Comparison of ENCODE assay signal across 17 cellular contexts in genomic region chr18:49646864-49647263, GRCh38.
DNase-seq lines count a peak whose midpoint lies in the region; ATAC-seq and TF ChIP-seq lines count a peak whose summit lies in the region.
"Had no signal": no experiment of that assay in that cellular context is flagged by ENCODE, and none has a peak within 500 bp of the region (broad histone marks: within the 10 kb centered on the region; RNA-seq: fewer than 3 reads in every experiment).

No MANE protein-coding gene starts in this region.

- H3K27me3 Mint-ChIP-seq in endodermal cell (ENCODE audit: insufficient read depth): no peaks in the 10 kb centered on the region
- H3K27me3 Mint-ChIP-seq in activated CD8-positive, alpha-beta memory T cell treated with anti-CD3 and anti-CD28 coated beads, Interleukin-2, amount 10 ng/mL, durations not matched to agents 7 days and 5 days: peaks cover 2% of the 10 kb centered on the region

- no peak overlapping the region for H2BK20ac ChIP-seq in IMR-90 (ENCODE audit: low read depth, low read length)

- H2AK5ac ChIP-seq in IMR-90 (ENCODE audit: low read depth, low read length): no peak overlapping the region

- no peak overlapping the region for H2AK9ac ChIP-seq in IMR-90 (replicated peaks; ENCODE audit: low read depth, low read length, poor library complexity)

- no peak overlapping the region for H2BK5ac ChIP-seq in IMR-90 (ENCODE audit: low read depth, low read length, poor library complexity, severe bottlenecking)

- ATAC-seq in IMR-90 (ENCODE audit: low read depth) (no peak), GM18498 (IDR thresholded peaks at IDR 0.05; ENCODE audit: unreplicated experiment) (no peak)
- ATAC-seq in activated CD8-positive, alpha-beta memory T cell treated with anti-CD3 and anti-CD28 coated beads, Interleukin-2, amount 10 ng/mL, durations not matched to agents 7 days and 5 days: no peak
- ATAC-seq: A549, HCT116 had no signal

- H2BK120ac ChIP-seq in IMR-90 (ENCODE audit: low read depth, low read length): 0 out of 2 replicates have a peak overlapping the region, but pooled peaks have one; percentile 8

- H2BK15ac ChIP-seq in IMR-90 (ENCODE audit: low read depth, low read length): no peak overlapping the region

- no peaks in the 10 kb centered on the region for H3K79me1 ChIP-seq in IMR-90 (ENCODE audit: low read depth in 1 of 2, low read length in 2 of 2)

- H3K9me3 ChIP-seq in IMR-90 (ENCODE audit: control insufficient read depth, insufficient read depth, low read length) (no peaks in the 10 kb centered on the region), endodermal cell (ENCODE audit: control insufficient read depth, low read length) (no peaks in the 10 kb centered on the region), stomach smooth muscle (ENCODE audit: control insufficient read depth in 2 of 2, low read length in 2 of 2) (no peaks in the 10 kb centered on the region)
- H3K9me3 ChIP-seq: A549, Caco-2 had no signal

- in situ Hi-C loops in IMR-90 (cut with MboI; ENCODE audit: low sequenced_read_pairs): no loop called here

- no peak overlapping the region for H3K18ac ChIP-seq in IMR-90 (ENCODE audit: low read depth, low read length)

- H3K9ac ChIP-seq in IMR-90 (ENCODE audit: low read depth, low read length) (no peak overlapping the region), endodermal cell (ENCODE audit: extremely low read depth, low read length, poor library complexity, severe bottlenecking) (no peak overlapping the region), stomach smooth muscle (ENCODE audit: low read length in 2 of 2) (no peak overlapping the region)

- TF ChIP-seq CTCF in IMR-90 (conservative IDR thresholded peaks at IDR 0.05; ENCODE audit: low read depth, low read length) (no peak), endodermal cell (conservative IDR thresholded peaks at IDR 0.05) (no peak), GM10248 (IDR thresholded peaks at IDR 0.05; ENCODE audit: control extremely low read depth, extremely low read depth, low read depth, missing control alignments) (no peak)

- H3K56ac ChIP-seq in IMR-90 (ENCODE audit: extremely low read depth, insufficient read depth, low read length): no peak overlapping the region

- no peak overlapping the region for H3K4ac ChIP-seq in IMR-90 (ENCODE audit: low read depth, low read length)

- H3K27ac ChIP-seq in IMR-90 (ENCODE audit: insufficient read depth, low read length) (no peak overlapping the region), endodermal cell (ENCODE audit: low read depth, low read length) (no peak overlapping the region), stomach smooth muscle (ENCODE audit: low read length) (peak overlapping the region; percentile 70)
- H3K27ac ChIP-seq: A549, C4-2B, PC-9 had no signal

- no peaks in the 10 kb centered on the region for H3K9me3 Mint-ChIP-seq in endodermal cell
- no peaks in the 10 kb centered on the region for H3K9me3 Mint-ChIP-seq in activated CD8-positive, alpha-beta memory T cell treated with anti-CD3 and anti-CD28 coated beads, Interleukin-2, amount 10 ng/mL, durations not matched to agents 7 days and 5 days (ENCODE audit: low read depth)

- H3K23ac ChIP-seq in IMR-90 (ENCODE audit: low read depth, low read length): no peak overlapping the region

- intact Hi-C loops in IMR-90 (cut with micrococcal nuclease): loop anchor here (5.0 kb wide), 1 partner anchor 40 kb away; no protein-coding TSS in a partner anchor

- no peak overlapping the region for H3K4me3 Mint-ChIP-seq in endodermal cell
- no peak overlapping the region for H3K4me3 Mint-ChIP-seq in activated CD8-positive, alpha-beta memory T cell treated with anti-CD3 and anti-CD28 coated beads, Interleukin-2, amount 10 ng/mL, durations not matched to agents 7 days and 5 days

- no peak for DNase-seq in IMR-90
- peak; percentile 22 for DNase-seq in endodermal cell
- peak; percentile 14 for DNase-seq in myocyte (ENCODE audit: low read depth)
- DNase-seq in GM10248 (ENCODE audit: extremely low spot score): no peak
- DNase-seq in stimulated activated CD4-positive, alpha-beta T cell treated with anti-CD3 and anti-CD28 coated beads, Interleukin-12 subunit alpha, Interleukin-12 subunit beta, amount 100 ng/mL, for 4 hours: no peak
- no peak for DNase-seq in activated CD8-positive, alpha-beta memory T cell treated with anti-CD3 and anti-CD28 coated beads, Interleukin-2, amount 10 ng/mL, durations not matched to agents 7 days and 5 days
- DNase-seq: Caco-2, MV-4-11, NCI-H1436, NCI-H226, NCI-H526 treated with DMSO at 0.1 percent for 48 hours, PC-9 had no signal

- H3K4me1 ChIP-seq in IMR-90 (ENCODE audit: control insufficient read depth, insufficient read depth, low read length): peaks cover 7% of the 10 kb centered on the region; the same call in 1 of the 2 replicates
- no peaks in the 10 kb centered on the region for H3K4me1 ChIP-seq in endodermal cell (ENCODE audit: control insufficient read depth, insufficient read depth, low read length)
- peaks cover 34% of the 10 kb centered on the region for H3K4me1 ChIP-seq in stomach smooth muscle (ENCODE audit: control insufficient read depth, insufficient read depth, low read length)
- H3K4me1 ChIP-seq: A549 had no signal

- no peak for TF ChIP-seq RAD21 in IMR-90 (IDR thresholded peaks at IDR 0.05; ENCODE audit: low read length)

- no peak overlapping the region for H3K27ac Mint-ChIP-seq in endodermal cell
- no peak overlapping the region for H3K27ac Mint-ChIP-seq in activated CD8-positive, alpha-beta memory T cell treated with anti-CD3 and anti-CD28 coated beads, Interleukin-2, amount 10 ng/mL, durations not matched to agents 7 days and 5 days

- no peaks in the 10 kb centered on the region for H3K36me3 Mint-ChIP-seq in endodermal cell (ENCODE audit: low read depth)
- H3K36me3 Mint-ChIP-seq in activated CD8-positive, alpha-beta memory T cell treated with anti-CD3 and anti-CD28 coated beads, Interleukin-2, amount 10 ng/mL, durations not matched to agents 7 days and 5 days: no peaks in the 10 kb centered on the region

- H4K91ac ChIP-seq in IMR-90 (ENCODE audit: insufficient read depth, low read depth, low read length): no peak overlapping the region

- peaks cover 12% of the 10 kb centered on the region for H3K9me1 ChIP-seq in IMR-90 (ENCODE audit: insufficient read depth, low read length)

- POLR2A ChIA-PET in IMR-90 (lab: Charles Lee; ENCODE audit: unreplicated experiment) (no interaction called here), GM10248 (lab: Yijun Ruan, JAX) (no interaction called here)

- H4K5ac ChIP-seq in IMR-90 (ENCODE audit: low read depth, low read length): no peak overlapping the region

- H4K8ac ChIP-seq in IMR-90 (ENCODE audit: low read depth in 2 of 2, low read length in 2 of 2): no peak overlapping the region

- no peaks in the 10 kb centered on the region for H3K27me3 ChIP-seq in IMR-90 (ENCODE audit: control insufficient read depth, insufficient read depth, low read length)
- no peaks in the 10 kb centered on the region for H3K27me3 ChIP-seq in endodermal cell (ENCODE audit: control insufficient read depth, insufficient read depth, low read length, poor library complexity, severe bottlenecking)
- no peaks in the 10 kb centered on the region for H3K27me3 ChIP-seq in stomach smooth muscle (ENCODE audit: control insufficient read depth in 1 of 2, insufficient read depth in 2 of 2, low read length in 2 of 2)

- no peak overlapping the region for H3K4me2 ChIP-seq in IMR-90 (ENCODE audit: low read depth, low read length)
- H3K4me2 ChIP-seq: A549, PC-9 had no signal

- WGBS in IMR-90 (ENCODE audit: extremely low coverage in 2 of 2, insufficient read length in 1 of 2), 2 experiments: 80% methylated on average over 1 of the region's 4 CpGs; no CpG with 5 or more reads in 1 of the 2 experiments
- WGBS in endodermal cell (ENCODE audit: insufficient coverage in 1 of 2, insufficient read length in 1 of 2), 2 experiments: 90 to 93% methylated on average over 4 of the region's 4 CpGs

- no peak overlapping the region for H3K14ac ChIP-seq in IMR-90 (replicated peaks; ENCODE audit: low read depth, low read length)

- H4K20me1 ChIP-seq in IMR-90 (ENCODE audit: insufficient read depth, low read length): no peaks in the 10 kb centered on the region

- no peaks in the 10 kb centered on the region for H3K36me3 ChIP-seq in IMR-90 (ENCODE audit: control insufficient read depth, insufficient read depth, low read length)
- no peaks in the 10 kb centered on the region for H3K36me3 ChIP-seq in endodermal cell (ENCODE audit: control insufficient read depth, insufficient read depth, low read length)
- H3K36me3 ChIP-seq in stomach smooth muscle (ENCODE audit: control insufficient read depth in 2 of 2, insufficient read depth in 2 of 2, low read length in 2 of 2): no peaks in the 10 kb centered on the region

- dilution Hi-C loops in IMR-90 (cut with HindIII; ENCODE audit: low sequenced_read_pairs, unreplicated experiment): no loop called here

- H2AFZ ChIP-seq in IMR-90 (replicated peaks; ENCODE audit: low read length, poor library complexity): no peak overlapping the region
- H2AFZ ChIP-seq: PC-9 had no signal

- H3K4me1 Mint-ChIP-seq in endodermal cell: peaks cover 2% of the 10 kb centered on the region
- no peaks in the 10 kb centered on the region for H3K4me1 Mint-ChIP-seq in activated CD8-positive, alpha-beta memory T cell treated with anti-CD3 and anti-CD28 coated beads, Interleukin-2, amount 10 ng/mL, durations not matched to agents 7 days and 5 days

- no peak for TF ChIP-seq POLR2A in IMR-90 (IDR thresholded peaks at IDR 0.05; ENCODE audit: low read depth, low read length)

- no peak overlapping the region for H3K4me3 ChIP-seq in IMR-90 (ENCODE audit: insufficient read depth, low read depth, low read length)
- no peak overlapping the region for H3K4me3 ChIP-seq in endodermal cell (ENCODE audit: low read length)
- no peak overlapping the region for H3K4me3 ChIP-seq in stomach smooth muscle (ENCODE audit: low read length in 2 of 2)
- H3K4me3 ChIP-seq: A549, PC-9 had no signal

- CTCF ChIA-PET in IMR-90 (lab: Yijun Ruan, JAX) (no interaction called here), GM10248 (lab: Yijun Ruan, JAX) (interaction anchor here (1.2 kb wide), 1 partner anchor 22 kb away, joined by 4 read pairs; no protein-coding TSS in a partner anchor)
- CTCF ChIA-PET in activated CD8-positive, alpha-beta memory T cell treated with anti-CD3 and anti-CD28 coated beads, Interleukin-2, amount 10 ng/mL, durations not matched to agents 7 days and 5 days (lab: Charles Lee): no interaction called here

- no TSS peak for BruUV-seq in IMR-90 (replicated peaks; lab: Mats Ljungman, UMichigan)

TF ChIP-seq in IMR-90, 13 proteins besides CTCF, POLR2A, EP300 and RAD21 (continues in another document):
- TF ChIP-seq CEBPB (IDR thresholded peaks at IDR 0.05; ENCODE audit: low read depth, low read length) (no peak), RFX5 (IDR thresholded peaks at IDR 0.05; ENCODE audit: low read depth, low read length) (no peak), BHLHE40 (IDR thresholded peaks at IDR 0.05; ENCODE audit: low read depth, low read length) (no peak), SMC3 (IDR thresholded peaks at IDR 0.05; ENCODE audit: low read depth, low read length) (no peak), MAZ (IDR thresholded peaks at IDR 0.05; ENCODE audit: borderline replicate concordance, low read depth, low read length) (no peak), FOS (IDR thresholded peaks at IDR 0.05; ENCODE audit: low read depth, low read length) (no peak)

Comparison
In these comparisons a context has a peak if more than half of its experiments do, and no peak if none do; other contexts are left out.
1. DNase-seq: peak in endodermal cell (single experiment) and myocyte (single experiment); none in IMR-90 (single experiment), GM10248 (single experiment), stimulated activated CD4-positive, alpha-beta T cell treated with anti-CD3 and anti-CD28 coated beads, Interleukin-12 subunit alpha, Interleukin-12 subunit beta, amount 100 ng/mL, for 4 hours (single experiment) and activated CD8-positive, alpha-beta memory T cell treated with anti-CD3 and anti-CD28 coated beads, Interleukin-2, amount 10 ng/mL, durations not matched to agents 7 days and 5 days (single experiment).